1 cellular context compared by ENCODE assay signal in genomic region chr17:50867856-50868438, GRCh38.
TF ChIP-seq lines count a peak whose summit lies in the region.

No MANE protein-coding gene starts in this region.

TF ChIP-seq in HEK293, 187 proteins besides CTCF, POLR2A, EP300 and RAD21 (continued from another document and continues in another):
- TF ChIP-seq ZBTB10 (tag by site-specific recombination; IDR thresholded peaks at IDR 0.05) (peak; percentile 73), ZNF114 (tag by site-specific recombination; IDR thresholded peaks at IDR 0.05) (no peak), ZNF433 (tag by site-specific recombination; IDR thresholded peaks at IDR 0.05; ENCODE audit: low read depth) (no peak), AEBP2 (tag by site-specific recombination; IDR thresholded peaks at IDR 0.05; ENCODE audit: borderline replicate concordance) (no peak), ZNF560 (tag by site-specific recombination; IDR thresholded peaks at IDR 0.05; ENCODE audit: borderline replicate concordance) (no peak), ZNF558 (tag by site-specific recombination; IDR thresholded peaks at IDR 0.05) (peak; percentile 84), ZNF837 (tag by site-specific recombination; IDR thresholded peaks at IDR 0.05) (no peak), ZNF785 (tag by site-specific recombination; IDR thresholded peaks at IDR 0.05) (no peak), ZSCAN4 (tag by site-specific recombination; IDR thresholded peaks at IDR 0.05) (no peak), ELK4 (IDR thresholded peaks at IDR 0.05; ENCODE audit: borderline replicate concordance, low read depth, low read length) (no peak), ZNF280C (tag by site-specific recombination; IDR thresholded peaks at IDR 0.05) (no peak), ZSCAN18 (tag by site-specific recombination; IDR thresholded peaks at IDR 0.05) (no peak), ZFP69B (tag by site-specific recombination; IDR thresholded peaks at IDR 0.05) (peak; percentile 37; the same call in 1 of the 2 replicates), ZFP37 (tag by site-specific recombination; IDR thresholded peaks at IDR 0.05) (no peak), ZNF391 (tag by site-specific recombination; IDR thresholded peaks at IDR 0.05; ENCODE audit: borderline replicate concordance, low read depth) (peak; percentile 80; the same call in 1 of the 2 replicates), ZNF146 (tag by site-specific recombination; IDR thresholded peaks at IDR 0.05) (no peak), OSR2 (tag by site-specific recombination; IDR thresholded peaks at IDR 0.05) (no peak), ZBTB11 (tag by site-specific recombination; conservative IDR thresholded peaks at IDR 0.05; ENCODE audit: low read depth) (0 out of 2 replicates have a peak, but pooled peaks have one; percentile 6), PRDM10 (tag by site-specific recombination; IDR thresholded peaks at IDR 0.05) (no peak), ZNF561 (tag by site-specific recombination; IDR thresholded peaks at IDR 0.05; ENCODE audit: borderline replicate concordance) (peak; percentile 43), ZNF23 (tag by site-specific recombination; IDR thresholded peaks at IDR 0.05; ENCODE audit: borderline replicate concordance) (no peak), FEZF1 (tag by site-specific recombination; IDR thresholded peaks at IDR 0.05) (no peak), GFI1B (tag by site-specific recombination; IDR thresholded peaks at IDR 0.05) (no peak), SETDB1 (IDR thresholded peaks at IDR 0.05; ENCODE audit: insufficient read length, low read length) (no peak), ZFHX2 (tag by site-specific recombination; conservative IDR thresholded peaks at IDR 0.05) (peak; percentile 97), ZNF645 (tag by site-specific recombination; IDR thresholded peaks at IDR 0.05) (no peak), PBX3 (CRISPR knock-in tag; IDR thresholded peaks at IDR 0.05) (no peak), RBAK (tag by site-specific recombination; IDR thresholded peaks at IDR 0.05) (no peak), ZNF311 (tag by site-specific recombination; IDR thresholded peaks at IDR 0.05; ENCODE audit: borderline replicate concordance) (no peak), ZNF843 (tag by site-specific recombination; IDR thresholded peaks at IDR 0.05) (no peak), ZNF138 (tag by site-specific recombination; IDR thresholded peaks at IDR 0.05; ENCODE audit: borderline replicate concordance) (no peak), ZNF473 (tag by site-specific recombination; IDR thresholded peaks at IDR 0.05) (no peak), ZNF157 (tag by site-specific recombination; IDR thresholded peaks at IDR 0.05) (no peak), ZNF266 (tag by site-specific recombination; IDR thresholded peaks at IDR 0.05; ENCODE audit: low read depth) (no peak)
